ENCODE assay signal across 1 cellular context in genomic region chr21:34771512-34772028, GRCh38.
A peak's percentile ranks its signal among the peaks of the same experiment; 100 is the strongest.
TF ChIP-seq lines count a peak whose summit lies in the region.

No MANE protein-coding gene starts in this region.

TF ChIP-seq in K562, 482 proteins besides CTCF, POLR2A, EP300 and RAD21 (continued from another document and continues in another):
- TF ChIP-seq MGA (IDR thresholded peaks at IDR 0.05) (no peak), CBX3 (IDR thresholded peaks at IDR 0.05; ENCODE audit: borderline replicate concordance in 1 of 2, low read length in 2 of 2) (no peak), ZBTB33 (CRISPR knock-in tag; IDR thresholded peaks at IDR 0.05) (no peak), POLR2H (tag; IDR thresholded peaks at IDR 0.05; ENCODE audit: low read depth) (peak; percentile 41; the same call in 1 of the 2 replicates), FOXM1 (IDR thresholded peaks at IDR 0.05; ENCODE audit: low read depth) (peak; percentile 52; the same call in 1 of the 2 replicates), FOXM1 (CRISPR knock-in tag; IDR thresholded peaks at IDR 0.05; ENCODE audit: low read depth) (no peak), HDAC2 (IDR thresholded peaks at IDR 0.05) (peak; percentile 36; the same call in 1 of the 2 replicates), SETDB1 (IDR thresholded peaks at IDR 0.05; ENCODE audit: low read length) (no peak), BCLAF1 (IDR thresholded peaks at IDR 0.05; ENCODE audit: borderline replicate concordance in 1 of 2, control insufficient read depth in 1 of 2, low read depth in 2 of 2, low read length in 1 of 2) (no peak), RBM17 (IDR thresholded peaks at IDR 0.05; ENCODE audit: borderline replicate concordance, low read depth, low read length) (no peak), FOXJ3 (CRISPR knock-in tag; IDR thresholded peaks at IDR 0.05) (no peak), ZNF140 (CRISPR knock-in tag; IDR thresholded peaks at IDR 0.05) (no peak), CBFA2T3 (IDR thresholded peaks at IDR 0.05) (peak; percentile 65), LARP7 (IDR thresholded peaks at IDR 0.05) (no peak), ATF2 (CRISPR knock-in tag; IDR thresholded peaks at IDR 0.05) (no peak), ZNF77 (CRISPR knock-in tag; IDR thresholded peaks at IDR 0.05) (no peak), ZNF764 (CRISPR knock-in tag; IDR thresholded peaks at IDR 0.05; ENCODE audit: low read depth) (no peak), PHB (CRISPR knock-in tag; IDR thresholded peaks at IDR 0.05) (no peak), HMG20A (CRISPR knock-in tag; conservative IDR thresholded peaks at IDR 0.05) (no peak), HNRNPH1 (optimal IDR thresholded peaks at IDR 0.05; ENCODE audit: low read depth, low read length) (no peak), GATAD2B (IDR thresholded peaks at IDR 0.05; ENCODE audit: borderline replicate concordance) (no peak), ZNF407 (IDR thresholded peaks at IDR 0.05; ENCODE audit: low read depth) (no peak), BCL6 (CRISPR knock-in tag; IDR thresholded peaks at IDR 0.05) (peak; percentile 12; the same call in 1 of the 2 replicates), POLR3A (IDR thresholded peaks at IDR 0.05; ENCODE audit: borderline replicate concordance, extremely low read depth, insufficient read depth, insufficient read length) (no peak), NFRKB (IDR thresholded peaks at IDR 0.05; ENCODE audit: low read depth) (no peak), THAP7 (CRISPR knock-in tag; IDR thresholded peaks at IDR 0.05) (no peak), KAT8 (IDR thresholded peaks at IDR 0.05; ENCODE audit: low read depth) (no peak)
